In genomic region chr2:58727977-58728656, GRCh38 we compare ENCODE assay signal across 27 cellular contexts.
"Had no signal": no experiment of that assay in that cellular context is flagged by ENCODE, and none has a peak within 500 bp of the region (broad histone marks: within the 10 kb centered on the region; RNA-seq: fewer than 3 reads in every experiment).

No MANE protein-coding gene starts in this region.

- H3K4me3 ChIP-seq: MG63, PC-9 had no signal

- H3K36me3 Mint-ChIP-seq: activated CD8-positive, alpha-beta memory T cell treated with anti-CD3 and anti-CD28 coated beads, Interleukin-2, amount 10 ng/mL, durations not matched to agents 7 days and 5 days; activated naive CD4-positive, alpha-beta T cell treated with anti-CD3 and anti-CD28 coated beads, Interleukin-2, amount 50 U/mL, for 72 hours; brain had no signal

- H3K36me3 ChIP-seq: MG63 had no signal

- H3K9me3 ChIP-seq: MG63 had no signal

- ATAC-seq: activated CD8-positive, alpha-beta memory T cell treated with anti-CD3 and anti-CD28 coated beads, Interleukin-2, amount 10 ng/mL, durations not matched to agents 7 days and 5 days; activated naive CD4-positive, alpha-beta T cell treated with anti-CD3 and anti-CD28 coated beads, Interleukin-2, amount 50 U/mL, for 72 hours; T-helper 17 cell had no signal

- H3K27me3 Mint-ChIP-seq: activated B cell treated with CpG ODN at 0.5 μM for 24 hours, brain, T-helper 17 cell had no signal

- H3K9me3 Mint-ChIP-seq: activated B cell treated with CpG ODN at 0.5 μM for 24 hours; activated CD4-positive, alpha-beta T cell treated with anti-CD3 and anti-CD28 coated beads, Interleukin-2, amount 10 ng/mL, durations not matched to agents 24 days and 14 days; activated naive CD4-positive, alpha-beta T cell treated with anti-CD3 and anti-CD28 coated beads, Interleukin-2, amount 50 U/mL, for 72 hours; activated T-cell treated with anti-CD3 and anti-CD28 coated beads, Interleukin-2, amount 50 U/mL, for 24 hours; activated T-helper 1 cell treated with anti-CD3 and anti-CD28 coated beads, Interleukin-12 subunit alpha, Interleukin-12 subunit beta, Interleukin-2, Interleukin-4 antibody, amounts not matched to agents 30 ng/mL and 10 ng/mL and 1 ng/mL, durations not matched to agents 14 hours and 24 hours and 36 hours; brain had no signal

- H3K27ac ChIP-seq: PC-9 had no signal

- H3K27me3 ChIP-seq: MG63 had no signal

- H3K27ac Mint-ChIP-seq: activated B cell treated with CpG ODN at 0.5 μM for 24 hours; activated CD4-positive, alpha-beta T cell treated with anti-CD3 and anti-CD28 coated beads, Interleukin-2, amount 10 ng/mL, durations not matched to agents 24 days and 14 days; activated CD8-positive, alpha-beta memory T cell treated with anti-CD3 and anti-CD28 coated beads, Interleukin-2, amount 10 ng/mL, durations not matched to agents 7 days and 5 days; activated naive CD4-positive, alpha-beta T cell treated with anti-CD3 and anti-CD28 coated beads, Interleukin-2, amount 50 U/mL, for 72 hours; activated T-cell treated with anti-CD3 and anti-CD28 coated beads, Interleukin-2, amount 50 U/mL, for 24 hours; activated T-helper 1 cell treated with anti-CD3 and anti-CD28 coated beads, Interleukin-12 subunit alpha, Interleukin-12 subunit beta, Interleukin-2, Interleukin-4 antibody, amounts not matched to agents 30 ng/mL and 10 ng/mL and 1 ng/mL, durations not matched to agents 14 hours and 24 hours and 36 hours; brain; T-helper 17 cell had no signal

- H3K4me3 Mint-ChIP-seq: activated B cell treated with CpG ODN at 0.5 μM for 24 hours; activated CD4-positive, alpha-beta T cell treated with anti-CD3 and anti-CD28 coated beads, Interleukin-2, amount 10 ng/mL, durations not matched to agents 24 days and 14 days; activated CD8-positive, alpha-beta memory T cell treated with anti-CD3 and anti-CD28 coated beads, Interleukin-2, amount 10 ng/mL, durations not matched to agents 7 days and 5 days; activated T-cell treated with anti-CD3 and anti-CD28 coated beads, Interleukin-2, amount 50 U/mL, for 24 hours; activated T-helper 1 cell treated with anti-CD3 and anti-CD28 coated beads, Interleukin-12 subunit alpha, Interleukin-12 subunit beta, Interleukin-2, Interleukin-4 antibody, amounts not matched to agents 30 ng/mL and 10 ng/mL and 1 ng/mL, durations not matched to agents 14 hours and 24 hours and 36 hours; brain; T-helper 17 cell had no signal

- FAIRE-seq: astrocyte, TTC549 had no signal

- H3K4me1 Mint-ChIP-seq: activated B cell treated with CpG ODN at 0.5 μM for 24 hours; activated CD4-positive, alpha-beta T cell treated with anti-CD3 and anti-CD28 coated beads, Interleukin-2, amount 10 ng/mL, durations not matched to agents 24 days and 14 days; activated CD8-positive, alpha-beta memory T cell treated with anti-CD3 and anti-CD28 coated beads, Interleukin-2, amount 10 ng/mL, durations not matched to agents 7 days and 5 days; T-helper 17 cell had no signal

- DNase-seq: activated B cell treated with CpG ODN at 0.5 μM for 24 hours; activated CD4-positive, alpha-beta T cell treated with anti-CD3 and anti-CD28 coated beads for 1 hour; activated CD4-positive, alpha-beta T cell treated with anti-CD3 and anti-CD28 coated beads, Interleukin-2, amount 10 ng/mL, durations not matched to agents 24 days and 14 days; activated CD4-positive, alpha-beta T cell treated with anti-CD3 and anti-CD28 coated beads, Interleukin-2, amount 50 U/mL, for 48 hours; activated CD8-positive, alpha-beta memory T cell treated with anti-CD3 and anti-CD28 coated beads, Interleukin-2, amount 10 ng/mL, durations not matched to agents 7 days and 5 days; activated effector memory CD4-positive, alpha-beta T cell treated with Interleukin-2 at 50 U/mL for 16 hours; activated naive CD4-positive, alpha-beta T cell; activated T-cell treated with anti-CD3 and anti-CD28 coated beads, Interleukin-2, amount 50 U/mL, for 24 hours; amygdala; cerebellar nuclear complex; KG1; MG63; NCI-H1048; NCI-H146; NCI-H187 treated with DMSO at 0.1 percent for 48 hours; NCI-H2081 treated with DMSO at 0.1 percent for 48 hours; NCI-H446; NCI-H524; PC-9; SIG-M5; T-helper 17 cell; T-helper 9 cell had no signal
